8 cellular contexts compared by ENCODE assay signal in genomic region chr3:195635898-195636685, GRCh38. TPM values are rescaled to one million over a fixed set of nuclear protein-coding genes. Genes with fewer than 3 reads are reported as not detected.
DNase-seq lines count a peak whose midpoint lies in the region; ATAC-seq, FAIRE-seq and TF ChIP-seq lines count a peak whose summit lies in the region.
"Not testable (repeated sequence)": the region's sequence is repeated elsewhere in the genome, so short reads cannot be mapped to it uniquely, and the experiment has no call there.

No MANE protein-coding gene starts in this region.

- in situ Hi-C loops in HepG2 (cut with HindIII; ENCODE audit: extremely low pct_ligation_motif_present, low pct_unique_long_range_greater_than_20kb); transverse colon (cut with MboI; ENCODE audit: low pct_ligation_motif_present in 1 of 4, low pct_unique_long_range_greater_than_20kb in 1 of 4, low sequenced_read_pairs in 3 of 4): not testable (repeated sequence)

- H3K9me3 ChIP-seq in esophagus squamous epithelium; HepG2 (ENCODE audit: low read length); transverse colon: not testable (repeated sequence)

- CTCF ChIA-PET in Calu3 (lab: Charles Lee); activated CD4-positive, alpha-beta T cell treated with anti-CD3 and anti-CD28 coated beads for 36 hours (lab: Charles Lee); HepG2 (lab: Yijun Ruan, JAX; ENCODE audit: low intra/inter-chr PET ratio, low total read pairs): not testable (repeated sequence)

- FAIRE-seq in HepG2 (lab: Jason Lieb, UNC) = not testable (repeated sequence)

- H3K27ac Mint-ChIP-seq in Calu3 (ENCODE audit: unreplicated experiment) = peak overlapping the region; percentile 64
- not testable (repeated sequence) for H3K27ac Mint-ChIP-seq in activated CD4-positive, alpha-beta T cell treated with anti-CD3 and anti-CD28 coated beads for 36 hours; osteocyte (ENCODE audit: unreplicated experiment)
- H3K27ac Mint-ChIP-seq in activated naive CD8-positive, alpha-beta T cell treated with anti-CD3 and anti-CD28 coated beads, Interleukin-2, amount 10 ng/mL, durations not matched to agents 7 days and 5 days = peak overlapping the region; percentile 25

- not testable (repeated sequence) for H3K79me2 ChIP-seq in HepG2 (ENCODE audit: insufficient read depth, low read length)

- WGBS in esophagus squamous epithelium, 2 donors = 38 to 57% methylated on average over 8 to 16 of the region's 21 CpGs
- 22% methylated on average over 14 of the region's 21 CpGs for WGBS in HepG2 (ENCODE audit: low lambda C conversion rate)
- 68 to 76% methylated on average over 7 to 20 of the region's 21 CpGs for WGBS in transverse colon (ENCODE audit: low coverage in 1 of 2), 2 donors

- not testable (repeated sequence) for H3K27me3 Mint-ChIP-seq in Calu3 (ENCODE audit: unreplicated experiment); activated CD4-positive, alpha-beta T cell treated with anti-CD3 and anti-CD28 coated beads for 36 hours; activated naive CD8-positive, alpha-beta T cell treated with anti-CD3 and anti-CD28 coated beads, Interleukin-2, amount 10 ng/mL, durations not matched to agents 7 days and 5 days; osteocyte (ENCODE audit: unreplicated experiment)

- peaks cover 0 to 12% (median 0%) of the 10 kb centered on the region in 3 donors for H3K4me1 ChIP-seq in esophagus squamous epithelium
- not testable (repeated sequence) for H3K4me1 ChIP-seq in HepG2 (ENCODE audit: insufficient read depth, low read length); transverse colon

- TF ChIP-seq POLR2A in esophagus squamous epithelium (IDR thresholded peaks at IDR 0.05); HepG2 (IDR thresholded peaks at IDR 0.05; ENCODE audit: insufficient read depth in 1 of 2, low read depth in 2 of 2, low read length in 2 of 2); transverse colon (IDR thresholded peaks at IDR 0.05): not testable (repeated sequence)

- ATAC-seq in activated CD4-positive, alpha-beta T cell treated with anti-CD3 and anti-CD28 coated beads for 36 hours; activated naive CD8-positive, alpha-beta T cell treated with anti-CD3 and anti-CD28 coated beads, Interleukin-2, amount 10 ng/mL, durations not matched to agents 7 days and 5 days (ENCODE audit: low read depth): not testable (repeated sequence)
- 0 out of 3 replicates have a peak, but pooled peaks have one; percentile 6 for ATAC-seq in HepG2

- H3K4me2 ChIP-seq in HepG2 (ENCODE audit: low read depth, low read length) = peak overlapping the region; percentile 72

- H3K4me3 Mint-ChIP-seq in Calu3 (ENCODE audit: low read depth, unreplicated experiment) (peak overlapping the region; percentile 74), osteocyte (ENCODE audit: unreplicated experiment) (peak overlapping the region; percentile 57)
- peak overlapping the region; percentile 60 for H3K4me3 Mint-ChIP-seq in activated CD4-positive, alpha-beta T cell treated with anti-CD3 and anti-CD28 coated beads for 36 hours
- H3K4me3 Mint-ChIP-seq in activated naive CD8-positive, alpha-beta T cell treated with anti-CD3 and anti-CD28 coated beads, Interleukin-2, amount 10 ng/mL, durations not matched to agents 7 days and 5 days = peak overlapping the region; percentile 45

- POLR2A ChIA-PET in activated CD4-positive, alpha-beta T cell treated with anti-CD3 and anti-CD28 coated beads for 36 hours (lab: Charles Lee); activated naive CD8-positive, alpha-beta T cell treated with anti-CD3 and anti-CD28 coated beads, Interleukin-2, amount 10 ng/mL, durations not matched to agents 7 days and 5 days (lab: Charles Lee); HepG2 (lab: Yijun Ruan, JAX): not testable (repeated sequence)

- not testable (repeated sequence) for H3K36me3 Mint-ChIP-seq in Calu3 (ENCODE audit: insufficient read depth, unreplicated experiment); activated CD4-positive, alpha-beta T cell treated with anti-CD3 and anti-CD28 coated beads for 36 hours (ENCODE audit: low read depth); activated naive CD8-positive, alpha-beta T cell treated with anti-CD3 and anti-CD28 coated beads, Interleukin-2, amount 10 ng/mL, durations not matched to agents 7 days and 5 days; osteocyte (ENCODE audit: unreplicated experiment)

- not testable (repeated sequence) for H3K4me1 Mint-ChIP-seq in Calu3 (ENCODE audit: low read depth, unreplicated experiment)
- peaks cover 19% of the 10 kb centered on the region for H3K4me1 Mint-ChIP-seq in activated CD4-positive, alpha-beta T cell treated with anti-CD3 and anti-CD28 coated beads for 36 hours
- H3K4me1 Mint-ChIP-seq in activated naive CD8-positive, alpha-beta T cell treated with anti-CD3 and anti-CD28 coated beads, Interleukin-2, amount 10 ng/mL, durations not matched to agents 7 days and 5 days = peaks cover 10% of the 10 kb centered on the region
- H3K4me1 Mint-ChIP-seq in osteocyte (ENCODE audit: unreplicated experiment) = peaks cover 10% of the 10 kb centered on the region

- H3K9me3 Mint-ChIP-seq in Calu3 (ENCODE audit: low read depth, unreplicated experiment); activated CD4-positive, alpha-beta T cell treated with anti-CD3 and anti-CD28 coated beads for 36 hours (ENCODE audit: low read depth); activated naive CD8-positive, alpha-beta T cell treated with anti-CD3 and anti-CD28 coated beads, Interleukin-2, amount 10 ng/mL, durations not matched to agents 7 days and 5 days; osteocyte (ENCODE audit: unreplicated experiment): not testable (repeated sequence)

- not testable (repeated sequence) for H3K27me3 ChIP-seq in esophagus squamous epithelium; HepG2 (ENCODE audit: control insufficient read depth in 1 of 2, insufficient read depth in 2 of 2, low read length in 2 of 2); transverse colon

- H3K36me3 ChIP-seq in esophagus squamous epithelium; HepG2 (replicated peaks in 1 of 2; ENCODE audit: control insufficient read depth in 1 of 2, insufficient read depth in 2 of 2, low read length in 2 of 2); transverse colon: not testable (repeated sequence)

- H2AFZ ChIP-seq in HepG2 (ENCODE audit: low read length) = not testable (repeated sequence)

- H3K27ac ChIP-seq in esophagus squamous epithelium (peak overlapping the region in 3 of 4 donors; percentile 44 to 80 (median 75)), transverse colon (peak overlapping the region; percentile 38 to 80 (median 64))
- H3K27ac ChIP-seq in HepG2 (ENCODE audit: extremely low read length, insufficient read depth, low read length) = not testable (repeated sequence)

- not testable (repeated sequence) for H4K20me1 ChIP-seq in HepG2 (ENCODE audit: insufficient read depth, low read length)

- H3K4me3 ChIP-seq in LNCaP clone FGC (ENCODE audit: low read depth, low read length) (peak overlapping the region; percentile 49), esophagus squamous epithelium (peak overlapping the region; percentile 2 to 46 (median 40)), HepG2 (replicated peaks in 1 of 3; ENCODE audit: insufficient read depth in 1 of 3, low read depth in 2 of 3, low read length in 3 of 3) (peak overlapping the region; percentile 56 to 63 (median 58); a peak in 5 of 6 replicates), transverse colon (peak overlapping the region in 2 of 4 donors; percentile 4 to 32)

- not testable (repeated sequence) for TF ChIP-seq CTCF in Calu3 (IDR thresholded peaks at IDR 0.05; ENCODE audit: unreplicated experiment); LNCaP clone FGC (IDR thresholded peaks at IDR 0.05; ENCODE audit: control insufficient read depth, extremely low read depth, insufficient read depth); esophagus squamous epithelium (IDR thresholded peaks at IDR 0.05); HepG2 (CRISPR knock-in tag; IDR thresholded peaks at IDR 0.05); osteocyte (IDR thresholded peaks at IDR 0.05); transverse colon (IDR thresholded peaks at IDR 0.05)

- H3K9ac ChIP-seq in HepG2 (ENCODE audit: insufficient read depth, low read depth, low read length) = peak overlapping the region; percentile 25; the same call in 1 of the 2 replicates

- intact Hi-C loops in Calu3 (cut with micrococcal nuclease; ENCODE audit: unreplicated experiment); activated CD4-positive, alpha-beta T cell treated with anti-CD3 and anti-CD28 coated beads for 36 hours (cut with DNase I, micrococcal nuclease); esophagus squamous epithelium (cut with DNase I); HepG2 (cut with micrococcal nuclease; ENCODE audit: unreplicated experiment); transverse colon (cut with DNase I; ENCODE audit: low total_unique reads): not testable (repeated sequence)

- DNase-seq in Calu3 (peak; percentile 70), osteocyte (ENCODE audit: extremely low spot score, unreplicated experiment) (peak; percentile 80), transverse colon (peak; percentile 41)
- not testable (repeated sequence) for DNase-seq in LNCaP clone FGC (ENCODE audit: low read depth); activated CD4-positive, alpha-beta T cell treated with anti-CD3 and anti-CD28 coated beads for 36 hours; activated naive CD8-positive, alpha-beta T cell treated with anti-CD3 and anti-CD28 coated beads, Interleukin-2, amount 10 ng/mL, durations not matched to agents 7 days and 5 days; esophagus squamous epithelium (lab: John Stamatoyannopoulos, UW); HepG2 (ENCODE audit: low spot score)

- TF ChIP-seq EP300 in HepG2 (IDR thresholded peaks at IDR 0.05; ENCODE audit: low read depth in 2 of 2, low read length in 2 of 2); HepG2 (CRISPR knock-in tag; IDR thresholded peaks at IDR 0.05; ENCODE audit: borderline replicate concordance); transverse colon (IDR thresholded peaks at IDR 0.05; ENCODE audit: low read depth): not testable (repeated sequence)

- not testable (repeated sequence) for TF ChIP-seq RAD21 in HepG2 (CRISPR knock-in tag; IDR thresholded peaks at IDR 0.05)

- not testable (repeated sequence) for BruUV-seq in Calu3 (replicated peaks; lab: Mats Ljungman, UMichigan)
- TSS peak; percentile 82 for BruUV-seq in HepG2 (replicated peaks; lab: Mats Ljungman, UMichigan)

RNA-seq across cellular contexts. Expression of gene APOD, which starts 52.4 kb away (rescaled TPM):
- 0.34 TPM in 1 of 2 replicates, not detected in the other for total RNA-seq in Calu3 (2022)
- total RNA-seq in activated CD4-positive, alpha-beta T cell treated with anti-CD3 and anti-CD28 coated beads for 36 hours = not detected
- not detected for total RNA-seq in activated naive CD8-positive, alpha-beta T cell treated with anti-CD3 and anti-CD28 coated beads, Interleukin-2, amount 10 ng/mL, durations not matched to agents 7 days and 5 days
- total RNA-seq in esophagus squamous epithelium = 100 to 1,000 TPM in 1 of 4 donors, 10 to 100 TPM in 3; 13.6 to 319 (median 55.9) TPM
- not detected in 2 replicates for total RNA-seq in HepG2 (2016; rRNA removed; fragmentation: Illumina TruSeq; extraction: Trizol)
- not detected in 2 replicates for total RNA-seq in HepG2 (2016; cell fraction: cytosol; rRNA removed; fragmentation: Illumina TruSeq; extraction: Trizol; ENCODE audit: low read depth)
- total RNA-seq in HepG2 (2016; cell fraction: insoluble cytoplasmic fraction; rRNA removed; fragmentation: Illumina TruSeq; extraction: Trizol) = not detected in 2 replicates
- total RNA-seq in HepG2 (2016; cell fraction: membrane; rRNA removed; fragmentation: Illumina TruSeq; extraction: Trizol) = not detected in 2 replicates
- total RNA-seq in HepG2 (2016; cell fraction: nucleus; rRNA removed; fragmentation: Illumina TruSeq; extraction: Trizol) = not detected in 2 replicates
- polyA plus RNA-seq in HepG2 (2011; rRNA removed) = 0.13 TPM in 1 of 2 replicates, not detected in the other
- 0.08 and 0.10 TPM in 2 replicates for polyA plus RNA-seq in HepG2 (2011; cell fraction: cytosol; rRNA removed)
- not detected in 2 replicates for polyA plus RNA-seq in HepG2 (2011; cell fraction: nucleus; rRNA removed)
- not detected in 2 replicates for polyA plus RNA-seq in HepG2 (2012)
- not detected in 2 replicates for polyA plus RNA-seq in HepG2 (2016; cell fraction: cytosol; fragmentation: Illumina TruSeq; extraction: Trizol; ENCODE audit: low read depth)
- polyA plus RNA-seq in HepG2 (2016; cell fraction: insoluble cytoplasmic fraction; fragmentation: Illumina TruSeq; extraction: Trizol; ENCODE audit: low read depth) = not detected in 2 replicates
- polyA plus RNA-seq in HepG2 (2016; cell fraction: membrane; fragmentation: Illumina TruSeq; extraction: Trizol; ENCODE audit: low read depth) = not detected in 2 replicates
- not detected in 2 replicates for polyA plus RNA-seq in HepG2 (2016; cell fraction: nucleus; fragmentation: Illumina TruSeq; extraction: Trizol; ENCODE audit: insufficient read depth, low read depth)
- polyA minus RNA-seq in HepG2 (2011; rRNA and poly(A)+ RNA removed; ENCODE audit: low replicate concordance) = not detected in 2 replicates
- polyA minus RNA-seq in HepG2 (2011; cell fraction: cytosol; rRNA and poly(A)+ RNA removed) = not detected in 2 replicates
- polyA minus RNA-seq in HepG2 (2011; cell fraction: nucleus; rRNA and poly(A)+ RNA removed) = not detected in 2 replicates
- total RNA-seq in osteocyte = 2.6 and 3.2 TPM in 2 replicates
- 100 to 1,000 TPM in 1 of 4 donors, 10 to 100 TPM in 2, 1 to 10 TPM in 1; 3.4 to 118 (median 46.1) TPM for total RNA-seq in transverse colon
